ENCODE assay signal across 17 cellular contexts in the genomic region with DNA sequence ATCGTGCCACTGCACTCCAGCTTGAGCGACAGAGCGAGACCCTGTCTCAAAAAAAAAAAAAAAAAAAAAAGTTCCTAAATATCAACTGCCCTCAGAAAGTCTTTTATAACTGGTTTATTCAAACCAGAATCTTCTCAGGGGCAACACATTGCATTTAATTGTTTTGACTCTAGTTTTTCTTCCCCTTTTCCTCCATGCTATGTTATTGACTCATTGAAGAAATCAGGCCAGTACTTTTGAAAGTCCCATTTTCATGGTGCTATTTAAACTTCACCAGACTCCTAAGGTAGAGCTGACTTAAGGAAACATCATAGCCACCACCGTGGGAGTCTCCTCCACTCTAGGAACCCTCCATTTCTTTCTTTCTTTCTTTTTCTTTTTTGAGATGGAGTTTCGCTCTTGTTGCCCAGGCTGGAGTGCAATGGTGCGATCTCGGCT.
DNase-seq lines count a peak whose midpoint lies in the region; ATAC-seq and TF ChIP-seq lines count a peak whose summit lies in the region.
"Had no signal": no experiment of that assay in that cellular context is flagged by ENCODE, and none has a peak within 500 bp of the region (broad histone marks: within the 10 kb centered on the region; RNA-seq: fewer than 3 reads in every experiment).

No MANE protein-coding gene starts in this region.

- no peak overlapping the region for H2AFZ ChIP-seq in OCI-LY3 (ENCODE audit: low read depth, low read length)

- no peak overlapping the region for H3K4me3 ChIP-seq in BLaER1 treated with 17β-estradiol and CSF1 and Interleukin-3, amounts not matched to agents 10 nM and 100 nM
- no peak overlapping the region for H3K4me3 ChIP-seq in OCI-LY3 (ENCODE audit: low read length)
- H3K4me3 ChIP-seq in gastrocnemius medialis: no peak overlapping the region
- H3K4me3 ChIP-seq: HAP-1, stomach, tibial nerve had no signal

- peak overlapping the region in 5 of 11 experiments; percentile 1 to 48 (median 26); a peak in 7 of 22 replicates for H3K27ac ChIP-seq in BLaER1 treated with 17β-estradiol and CSF1 and Interleukin-3, amounts not matched to agents 10 nM and 100 nM
- H3K27ac ChIP-seq in OCI-LY3 (ENCODE audit: low read length) (no peak overlapping the region), gastrocnemius medialis (peak overlapping the region; percentile 39 to 63 (median 51))
- H3K27ac ChIP-seq: HL-60, KMS-11 had no signal

- peaks cover 32 to 48% (median 41%) of the 10 kb centered on the region in 10 experiments for H3K4me1 ChIP-seq in BLaER1 treated with 17β-estradiol and CSF1 and Interleukin-3, amounts not matched to agents 10 nM and 100 nM
- H3K4me1 ChIP-seq in OCI-LY3 (ENCODE audit: low read length) (peaks cover 25% of the 10 kb centered on the region), gastrocnemius medialis (peaks cover 4 to 10% of the 10 kb centered on the region in 2 donors)
- H3K4me1 ChIP-seq: HAP-1 had no signal

- H3K36me3 ChIP-seq in BLaER1 treated with 17β-estradiol and CSF1 and Interleukin-3, amounts not matched to agents 10 nM and 100 nM: no peaks in the 10 kb centered on the region
- H3K36me3 ChIP-seq in OCI-LY3 (replicated peaks; ENCODE audit: low read depth, low read length): no peaks in the 10 kb centered on the region
- H3K36me3 ChIP-seq in gastrocnemius medialis: no peaks in the 10 kb centered on the region
- H3K36me3 ChIP-seq: HAP-1, stomach, tibial nerve had no signal

- no peak overlapping the region for H3K9ac ChIP-seq in BLaER1 treated with 17β-estradiol and CSF1 and Interleukin-3, amounts not matched to agents 10 nM and 100 nM
- no peak overlapping the region for H3K9ac ChIP-seq in OCI-LY3 (ENCODE audit: low read length)
- H3K9ac ChIP-seq: KMS-11 had no signal

- intact Hi-C loops in gastrocnemius medialis (cut with DNase I; ENCODE audit: low total_unique reads): loop anchor here (5.0 kb wide), 1 partner anchor 99 kb away; no protein-coding TSS in a partner anchor

- DNase-seq in gastrocnemius medialis (no peak), GOT3 (lab: John Stamatoyannopoulos, UW) (no peak)
- DNase-seq: activated CD4-positive, alpha-beta T cell treated with anti-CD3 and anti-CD28 coated beads for 4 hours; activated effector memory CD4-positive, alpha-beta T cell treated with anti-CD3 and anti-CD28 coated beads, Interleukin-2, amount 50 U/mL, for 16 hours; left ventricle myocardium superior; naive thymus-derived CD8-positive, alpha-beta T cell; PC-3; stomach had no signal

- H3K27me3 ChIP-seq in BLaER1 treated with 17β-estradiol and CSF1 and Interleukin-3, amounts not matched to agents 10 nM and 100 nM: no peaks in the 10 kb centered on the region
- H3K27me3 ChIP-seq in OCI-LY3 (ENCODE audit: low read depth, low read length) (no peaks in the 10 kb centered on the region; the same call in 1 of the 2 replicates), gastrocnemius medialis (no peaks in the 10 kb centered on the region)
- H3K27me3 ChIP-seq: stomach, tibial nerve had no signal

- TF ChIP-seq CTCF in OCI-LY3 (IDR thresholded peaks at IDR 0.05; ENCODE audit: low read depth, low read length) (no peak), gastrocnemius medialis (IDR thresholded peaks at IDR 0.05 in 4 of 5, conservative IDR thresholded peaks at IDR 0.05 in 1 of 5) (no peak)

- in situ Hi-C loops in gastrocnemius medialis (cut with MboI; ENCODE audit: low sequenced_read_pairs in 4 of 4): no loop called here

- TF ChIP-seq POLR2A in gastrocnemius medialis (IDR thresholded peaks at IDR 0.05): no peak

- peak overlapping the region; percentile 53 to 94 (median 68) for H3K4me2 ChIP-seq in BLaER1 treated with 17β-estradiol and CSF1 and Interleukin-3, amounts not matched to agents 10 nM and 100 nM
- H3K4me2 ChIP-seq in OCI-LY3 (ENCODE audit: low read length): 0 out of 2 replicates have a peak overlapping the region, but pooled peaks have one; percentile 1
- H3K4me2 ChIP-seq: KMS-11 had no signal

- no peaks in the 10 kb centered on the region for H4K20me1 ChIP-seq in BLaER1 treated with 17β-estradiol and CSF1 and Interleukin-3, amounts not matched to agents 10 nM and 100 nM
- H4K20me1 ChIP-seq in OCI-LY3 (ENCODE audit: insufficient read depth, low read length): no peaks in the 10 kb centered on the region

- peak; percentile 50 for ATAC-seq in GM18502 (IDR thresholded peaks at IDR 0.05; ENCODE audit: poor library complexity, unreplicated experiment)
- no peak for ATAC-seq in gastrocnemius medialis
- no peak for ATAC-seq in GM21723 (IDR thresholded peaks at IDR 0.05; ENCODE audit: unreplicated experiment)
- ATAC-seq in HG02678 (IDR thresholded peaks at IDR 0.05; ENCODE audit: unreplicated experiment): no peak
- ATAC-seq: naive thymus-derived CD8-positive, alpha-beta T cell; PC-3 had no signal

- H3K79me2 ChIP-seq in OCI-LY3 (ENCODE audit: low read length): no peaks in the 10 kb centered on the region

- 0 out of 22 replicates have a peak, but pooled peaks cover 0 to under 1% (median 0%) of the 10 kb centered on the region in 11 experiments for H3K9me3 ChIP-seq in BLaER1 treated with 17β-estradiol and CSF1 and Interleukin-3, amounts not matched to agents 10 nM and 100 nM (replicated peaks in 1 of 11)
- H3K9me3 ChIP-seq in OCI-LY3 (ENCODE audit: insufficient read depth, low read length): no peaks in the 10 kb centered on the region
- H3K9me3 ChIP-seq in gastrocnemius medialis: no peaks in the 10 kb centered on the region
- H3K9me3 ChIP-seq: HAP-1, stomach, tibial nerve had no signal
